Comparison of ENCODE assay signal across 13 cellular contexts in genomic region chr2:17638181-17638743, GRCh38.
A peak's percentile ranks its signal among the peaks of the same experiment; 100 is the strongest.
DNase-seq lines count a peak whose midpoint lies in the region; ATAC-seq and TF ChIP-seq lines count a peak whose summit lies in the region.
"Had no signal": no experiment of that assay in that cellular context is flagged by ENCODE, and none has a peak within 500 bp of the region (broad histone marks: within the 10 kb centered on the region; RNA-seq: fewer than 3 reads in every experiment).

No MANE protein-coding gene starts in this region.

- no peak overlapping the region for H3K9ac ChIP-seq in neural cell (ENCODE audit: low read length)
- H3K9ac ChIP-seq in GM23248: no peak overlapping the region
- H3K9ac ChIP-seq: BLaER1 had no signal

- intact Hi-C loops in posterior cingulate gyrus (cut with DNase I): no loop called here
- intact Hi-C loops in body of pancreas (cut with DNase I): no loop called here

- no peaks in the 10 kb centered on the region for H3K79me2 ChIP-seq in neural cell (replicated peaks; ENCODE audit: insufficient read depth, low read length)
- no peaks in the 10 kb centered on the region for H3K79me2 ChIP-seq in GM23248 (ENCODE audit: insufficient read depth)

- ATAC-seq in body of pancreas: no peak

- no peak overlapping the region for H3K4me3 ChIP-seq in neural cell (ENCODE audit: low read length)
- no peak overlapping the region for H3K4me3 ChIP-seq in GM23248
- H3K4me3 ChIP-seq in body of pancreas: no peak overlapping the region
- H3K4me3 ChIP-seq: BLaER1, GM23338 had no signal

- H3K4me1 ChIP-seq in GM23248 (ENCODE audit: insufficient read depth): peaks cover 7% of the 10 kb centered on the region
- H3K4me1 ChIP-seq in body of pancreas: no peaks in the 10 kb centered on the region
- H3K4me1 ChIP-seq: BLaER1 had no signal

- H2AFZ ChIP-seq in neural cell (ENCODE audit: low read depth, low read length): no peak overlapping the region
- no peak overlapping the region for H2AFZ ChIP-seq in GM23248
- H2AFZ ChIP-seq: GM23338 had no signal

- H3K4me2 ChIP-seq in neural cell (ENCODE audit: low read length): no peak overlapping the region
- no peak overlapping the region for H3K4me2 ChIP-seq in GM23248 (ENCODE audit: unreplicated experiment)
- H3K4me2 ChIP-seq: BLaER1, GM23338 had no signal

- no peaks in the 10 kb centered on the region for H3F3A ChIP-seq in neural cell (ENCODE audit: insufficient read depth, low read length, poor library complexity, severe bottlenecking)
- peaks cover 8% of the 10 kb centered on the region for H3F3A ChIP-seq in GM23248 (ENCODE audit: insufficient read depth)

- TF ChIP-seq RAD21 in neural cell (conservative IDR thresholded peaks at IDR 0.05): no peak

- H4K20me1 ChIP-seq in neural cell (ENCODE audit: insufficient read depth) (no peaks in the 10 kb centered on the region), GM23248 (ENCODE audit: insufficient read depth) (no peaks in the 10 kb centered on the region)
- H4K20me1 ChIP-seq: BLaER1 had no signal

- DNase-seq in G401 (ENCODE audit: low spot score) (peak; percentile 52), cerebellum (ENCODE audit: low spot score) (peak; percentile 44), posterior cingulate gyrus (peak in 6 of 10 donors; percentile 43 to 90 (median 50)), caudate nucleus (lab: John Stamatoyannopoulos, UW) (no peak), GM23248 (no peak), body of pancreas (no peak)
- DNase-seq: 8988T; Calu3; CD4-positive, alpha-beta memory T cell; HCEC 1CT had no signal

- TF ChIP-seq CTCF in neural cell (IDR thresholded peaks at IDR 0.05; ENCODE audit: poor library complexity, severe bottlenecking) (no peak), body of pancreas (IDR thresholded peaks at IDR 0.05) (no peak)

- no peaks in the 10 kb centered on the region for H3K36me3 ChIP-seq in neural cell (ENCODE audit: insufficient read depth, low read length)
- H3K36me3 ChIP-seq in GM23248 (ENCODE audit: low read depth): no peaks in the 10 kb centered on the region
- no peaks in the 10 kb centered on the region for H3K36me3 ChIP-seq in body of pancreas (replicated peaks in 1 of 2; ENCODE audit: insufficient read depth in 1 of 2, low read depth in 2 of 2)
- H3K36me3 ChIP-seq: BLaER1 had no signal

- WGBS in GM23248 (ENCODE audit: low coverage in 1 of 2, low lambda C conversion rate in 2 of 2, missing lambda C conversion rate in 2 of 2), 2 experiments: 92 to 93% methylated on average over 7 of the region's 7 CpGs
- WGBS in body of pancreas, 2 donors: 71 to 77% methylated on average over 5 to 7 of the region's 7 CpGs

- no peak for TF ChIP-seq POLR2A in body of pancreas (IDR thresholded peaks at IDR 0.05)

- H3K9me3 ChIP-seq in neural cell (ENCODE audit: low read length) (no peaks in the 10 kb centered on the region), GM23248 (ENCODE audit: low read depth) (no peaks in the 10 kb centered on the region), body of pancreas (no peaks in the 10 kb centered on the region)
- H3K9me3 ChIP-seq: BLaER1 had no signal

- in situ Hi-C loops in G401 (cut with HindIII; ENCODE audit: low sequenced_read_pairs): no loop called here
- in situ Hi-C loops in GM23248 (cut with MboI): no loop called here

- peak overlapping the region; percentile 67 for H3K27ac ChIP-seq in neural cell (ENCODE audit: low read length)
- no peak overlapping the region for H3K27ac ChIP-seq in caudate nucleus (ENCODE audit: low read depth, low read length)
- no peak overlapping the region for H3K27ac ChIP-seq in GM23248
- no peak overlapping the region for H3K27ac ChIP-seq in body of pancreas
- H3K27ac ChIP-seq: BLaER1 had no signal

- H3K27me3 ChIP-seq in neural cell (ENCODE audit: insufficient read depth, low read depth, low read length) (no peaks in the 10 kb centered on the region), GM23248 (replicated peaks; ENCODE audit: insufficient read depth) (no peaks in the 10 kb centered on the region), body of pancreas (no peaks in the 10 kb centered on the region)
- H3K27me3 ChIP-seq: BLaER1 had no signal

- H3K9me2 ChIP-seq in neural cell (ENCODE audit: insufficient read depth, low read length) (no peaks in the 10 kb centered on the region), GM23248 (ENCODE audit: insufficient read depth) (no peaks in the 10 kb centered on the region)

- no peak for TF ChIP-seq EP300 in neural cell (conservative IDR thresholded peaks at IDR 0.05; ENCODE audit: poor library complexity, severe bottlenecking)

TF ChIP-seq in neural cell, 6 proteins besides CTCF, POLR2A, EP300 and RAD21:
- TF ChIP-seq TAF1 (IDR thresholded peaks at IDR 0.05; ENCODE audit: low read depth) (no peak), POLR2AphosphoS5 (IDR thresholded peaks at IDR 0.05) (no peak), MXI1 (conservative IDR thresholded peaks at IDR 0.05; ENCODE audit: poor library complexity, severe bottlenecking) (no peak), REST (IDR thresholded peaks at IDR 0.05; ENCODE audit: borderline replicate concordance) (no peak), EZH2 (IDR thresholded peaks at IDR 0.05; ENCODE audit: borderline replicate concordance, insufficient read depth, low read length, poor library complexity, severe bottlenecking) (no peak), SMC3 (conservative IDR thresholded peaks at IDR 0.05; ENCODE audit: poor library complexity) (no peak)

Comparison
In these comparisons a context has a peak if more than half of its experiments do, and no peak if none do; other contexts are left out.
1. DNase-seq: peak in G401 (single experiment), cerebellum (single experiment) and posterior cingulate gyrus (6 of 10); none in caudate nucleus (0 of 61), GM23248 (single experiment) and body of pancreas (0 of 4).